ENCODE assay signal across 8 cellular contexts in genomic region chr14:69648480-69649414, GRCh38. TPM values are rescaled to one million over a fixed set of nuclear protein-coding genes. Genes with fewer than 3 reads are reported as not detected.
DNase-seq lines count a peak whose midpoint lies in the region; ATAC-seq and TF ChIP-seq lines count a peak whose summit lies in the region.

No MANE protein-coding gene starts in this region.

- peaks cover 38% of the 10 kb centered on the region for H3K36me3 Mint-ChIP-seq in activated CD4-positive, alpha-beta T cell treated with anti-CD3 and anti-CD28 coated beads for 36 hours (ENCODE audit: low read depth)
- H3K36me3 Mint-ChIP-seq in activated naive CD8-positive, alpha-beta T cell treated with anti-CD3 and anti-CD28 coated beads, Interleukin-2, amount 50 U/mL, for 24 hours (ENCODE audit: low read depth), result peaks cover 16% of the 10 kb centered on the region

- DNase-seq in activated CD4-positive, alpha-beta T cell treated with anti-CD3 and anti-CD28 coated beads for 36 hours, result no peak
- DNase-seq in activated CD4-positive, alpha-beta T cell treated with anti-CD3 and anti-CD28 coated beads for 48 hours, result no peak
- no peak for DNase-seq in activated naive CD8-positive, alpha-beta T cell treated with anti-CD3 and anti-CD28 coated beads, Interleukin-2, amount 50 U/mL, for 24 hours
- DNase-seq in left lung, result no peak
- no peak for DNase-seq in uterus
- no peak for DNase-seq in medulla oblongata (ENCODE audit: extremely low spot score)
- DNase-seq in stimulated activated CD8-positive, alpha-beta memory T cell treated with anti-CD3 and anti-CD28 coated beads, Interleukin-4, amount 100 ng/mL, for 48 hours, result no peak

- no peak overlapping the region for H3K4me3 Mint-ChIP-seq in activated CD4-positive, alpha-beta T cell treated with anti-CD3 and anti-CD28 coated beads for 36 hours
- H3K4me3 Mint-ChIP-seq in activated naive CD8-positive, alpha-beta T cell treated with anti-CD3 and anti-CD28 coated beads, Interleukin-2, amount 50 U/mL, for 24 hours, result peak overlapping the region; percentile 7

- H3K27ac ChIP-seq in HUES48 (ENCODE audit: low read depth, low read length), result peak overlapping the region; percentile 31
- peak overlapping the region; percentile 67 to 94 for H3K27ac ChIP-seq in left lung
- H3K27ac ChIP-seq in uterus, result peak overlapping the region; percentile 71 to 84

- H3K27me3 ChIP-seq in HUES48 (ENCODE audit: control insufficient read depth, insufficient read depth, low read length), result no peaks in the 10 kb centered on the region
- H3K27me3 ChIP-seq in left lung, result no peaks in the 10 kb centered on the region
- no peaks in the 10 kb centered on the region for H3K27me3 ChIP-seq in uterus

- TF ChIP-seq POLR2A in uterus (IDR thresholded peaks at IDR 0.05), result no peak

- peaks cover 85% of the 10 kb centered on the region for H3K4me1 Mint-ChIP-seq in activated CD4-positive, alpha-beta T cell treated with anti-CD3 and anti-CD28 coated beads for 36 hours
- peaks cover 88% of the 10 kb centered on the region for H3K4me1 Mint-ChIP-seq in activated naive CD8-positive, alpha-beta T cell treated with anti-CD3 and anti-CD28 coated beads, Interleukin-2, amount 50 U/mL, for 24 hours

- CTCF ChIA-PET in activated CD4-positive, alpha-beta T cell treated with anti-CD3 and anti-CD28 coated beads for 36 hours (lab: Charles Lee), result interaction anchor here (0.6 to 2.0 kb wide), 7 partner anchors 10 to 671 kb away, joined by 3 to 6 read pairs (median 3); no protein-coding TSS in a partner anchor

- POLR2A ChIA-PET in activated CD4-positive, alpha-beta T cell treated with anti-CD3 and anti-CD28 coated beads for 36 hours (lab: Charles Lee), result interaction anchor here (0.7 kb wide), 1 partner anchor 16 kb away, joined by 3 read pairs; no protein-coding TSS in a partner anchor

- H3K4me1 ChIP-seq in HUES48 (ENCODE audit: control insufficient read depth, insufficient read depth, low read length) (peaks cover 31% of the 10 kb centered on the region), left lung (peaks cover 62 to 100% of the 10 kb centered on the region in 2 donors), uterus (peaks cover 8 to 11% of the 10 kb centered on the region in 2 donors)

- H3K36me3 ChIP-seq in HUES48 (ENCODE audit: control insufficient read depth, insufficient read depth, low read length), result no peaks in the 10 kb centered on the region
- no peaks in the 10 kb centered on the region for H3K36me3 ChIP-seq in left lung
- no peaks in the 10 kb centered on the region for H3K36me3 ChIP-seq in uterus

- intact Hi-C loops in activated CD4-positive, alpha-beta T cell treated with anti-CD3 and anti-CD28 coated beads for 36 hours (cut with DNase I, micrococcal nuclease), result no loop called here
- intact Hi-C loops in left lung (cut with DNase I) (no loop called here), uterus (cut with DNase I; ENCODE audit: low total_unique reads) (no loop called here)

- H3K9me3 ChIP-seq in HUES48 (ENCODE audit: control insufficient read depth, insufficient read depth, low read length), result no peaks in the 10 kb centered on the region
- no peaks in the 10 kb centered on the region for H3K9me3 ChIP-seq in left lung
- no peaks in the 10 kb centered on the region for H3K9me3 ChIP-seq in uterus

- H3K4me3 ChIP-seq in HUES48 (ENCODE audit: low read depth, low read length) (no peak overlapping the region; the same call in 1 of the 2 replicates), left lung (no peak overlapping the region), uterus (no peak overlapping the region)

- no peak for TF ChIP-seq CTCF in left lung (IDR thresholded peaks at IDR 0.05)
- no peak for TF ChIP-seq CTCF in uterus (IDR thresholded peaks at IDR 0.05)

- no peaks in the 10 kb centered on the region for H3K9me3 Mint-ChIP-seq in activated CD4-positive, alpha-beta T cell treated with anti-CD3 and anti-CD28 coated beads for 36 hours (ENCODE audit: low read depth)
- no peaks in the 10 kb centered on the region for H3K9me3 Mint-ChIP-seq in activated naive CD8-positive, alpha-beta T cell treated with anti-CD3 and anti-CD28 coated beads, Interleukin-2, amount 50 U/mL, for 24 hours

- peak overlapping the region; percentile 64 for H3K27ac Mint-ChIP-seq in activated CD4-positive, alpha-beta T cell treated with anti-CD3 and anti-CD28 coated beads for 36 hours
- H3K27ac Mint-ChIP-seq in activated naive CD8-positive, alpha-beta T cell treated with anti-CD3 and anti-CD28 coated beads, Interleukin-2, amount 50 U/mL, for 24 hours, result peak overlapping the region; percentile 28

- no peaks in the 10 kb centered on the region for H3K27me3 Mint-ChIP-seq in activated CD4-positive, alpha-beta T cell treated with anti-CD3 and anti-CD28 coated beads for 36 hours
- no peaks in the 10 kb centered on the region for H3K27me3 Mint-ChIP-seq in activated naive CD8-positive, alpha-beta T cell treated with anti-CD3 and anti-CD28 coated beads, Interleukin-2, amount 50 U/mL, for 24 hours

- ATAC-seq in activated CD4-positive, alpha-beta T cell treated with anti-CD3 and anti-CD28 coated beads for 36 hours, result no peak
- no peak for ATAC-seq in activated naive CD8-positive, alpha-beta T cell treated with anti-CD3 and anti-CD28 coated beads, Interleukin-2, amount 50 U/mL, for 24 hours
- ATAC-seq in left lung, result peak; percentile 30

- H3K9ac ChIP-seq in HUES48 (ENCODE audit: low read depth, low read length), result no peak overlapping the region

RNA-seq across cellular contexts. Expression of gene SUSD6, which starts 37.4 kb away (rescaled TPM):
- 10 to 100 TPM; 57.9 to 59.3 TPM for total RNA-seq in activated CD4-positive, alpha-beta T cell treated with anti-CD3 and anti-CD28 coated beads for 36 hours
- total RNA-seq in left lung, result 10 to 100 TPM; 63.8 to 77.4 TPM
- 10 to 100 TPM in 3 of 4 donors, 1 to 10 TPM in 1; 8.8 to 35.1 (median 17.6) TPM for total RNA-seq in uterus
